ENCODE assay signal across 32 cellular contexts in genomic region chr12:71653137-71653536, GRCh38.
"Had no signal": no experiment of that assay in that cellular context is flagged by ENCODE, and none has a peak within 500 bp of the region (broad histone marks: within the 10 kb centered on the region; RNA-seq: fewer than 3 reads in every experiment).

No MANE protein-coding gene starts in this region.

- H3K27ac Mint-ChIP-seq: activated B cell treated with CpG ODN at 0.5 μM for 24 hours; activated CD4-positive, alpha-beta memory T cell treated with anti-CD3 and anti-CD28 coated beads for 36 hours; activated CD4-positive, alpha-beta T cell treated with anti-CD3 and anti-CD28 coated beads, Interleukin-2, amount 10 ng/mL, durations not matched to agents 24 days and 14 days; activated CD8-positive, alpha-beta T cell treated with anti-CD3 and anti-CD28 coated beads for 36 hours; activated naive CD4-positive, alpha-beta T cell treated with anti-CD3 and anti-CD28 coated beads, Interleukin-2, amount 10 ng/mL, durations not matched to agents 7 days and 5 days; activated naive CD4-positive, alpha-beta T cell treated with anti-CD3 and anti-CD28 coated beads, Interleukin-2, amount 50 U/mL, for 24 hours; activated naive CD8-positive, alpha-beta T cell treated with anti-CD3 and anti-CD28 coated beads for 36 hours; activated T-helper 2 cell treated with anti-CD3 and anti-CD28 coated beads, Interferon-gamma antibody, Interleukin-2, Interleukin-4, amounts not matched to agents 10 μg/mL and 5 μg/mL and 100 μg/mL, durations not matched to agents 14 hours and 24 hours and 36 hours; T-helper 2 cell treated with Interferon-gamma antibody and Interleukin-4, amounts not matched to agents 5 μg/mL and 100 μg/mL, for 36 hours had no signal

- H3K27me3 ChIP-seq: adrenal gland, body of pancreas, brain microvascular endothelial cell, breast epithelium had no signal

- H3K4me3 Mint-ChIP-seq: activated B cell treated with CpG ODN at 0.5 μM for 24 hours; activated CD4-positive, alpha-beta memory T cell treated with anti-CD3 and anti-CD28 coated beads for 36 hours; activated CD4-positive, alpha-beta T cell treated with anti-CD3 and anti-CD28 coated beads, Interleukin-2, amount 10 ng/mL, durations not matched to agents 24 days and 14 days; activated CD8-positive, alpha-beta T cell treated with anti-CD3 and anti-CD28 coated beads for 36 hours; activated naive CD4-positive, alpha-beta T cell treated with anti-CD3 and anti-CD28 coated beads, Interleukin-2, amount 10 ng/mL, durations not matched to agents 7 days and 5 days; activated naive CD4-positive, alpha-beta T cell treated with anti-CD3 and anti-CD28 coated beads, Interleukin-2, amount 50 U/mL, for 24 hours; activated naive CD8-positive, alpha-beta T cell treated with anti-CD3 and anti-CD28 coated beads for 36 hours; activated T-cell treated with anti-CD3 and anti-CD28 coated beads, Interleukin-2, amount 50 U/mL, for 24 hours; T-helper 2 cell treated with Interferon-gamma antibody and Interleukin-4, amounts not matched to agents 5 μg/mL and 100 μg/mL, for 36 hours had no signal

- H3K9me3 Mint-ChIP-seq: activated B cell treated with CpG ODN at 0.5 μM for 24 hours; activated CD4-positive, alpha-beta memory T cell treated with anti-CD3 and anti-CD28 coated beads for 36 hours; activated CD4-positive, alpha-beta T cell treated with anti-CD3 and anti-CD28 coated beads, Interleukin-2, amount 10 ng/mL, durations not matched to agents 24 days and 14 days; activated naive CD4-positive, alpha-beta T cell treated with anti-CD3 and anti-CD28 coated beads, Interleukin-2, amount 10 ng/mL, durations not matched to agents 7 days and 5 days; activated naive CD4-positive, alpha-beta T cell treated with anti-CD3 and anti-CD28 coated beads, Interleukin-2, amount 50 U/mL, for 24 hours; activated naive CD8-positive, alpha-beta T cell treated with anti-CD3 and anti-CD28 coated beads for 36 hours; activated T-cell treated with anti-CD3 and anti-CD28 coated beads, Interleukin-2, amount 50 U/mL, for 24 hours; T-helper 2 cell treated with Interferon-gamma antibody and Interleukin-4, amounts not matched to agents 5 μg/mL and 100 μg/mL, for 36 hours had no signal

- H3K36me3 ChIP-seq: breast epithelium had no signal

- ATAC-seq: activated CD8-positive, alpha-beta T cell treated with anti-CD3 and anti-CD28 coated beads for 36 hours; body of pancreas had no signal

- H3K27ac ChIP-seq: adrenal gland, body of pancreas, brain microvascular endothelial cell, breast epithelium, VCaP had no signal

- H3K9me3 ChIP-seq: adrenal gland, body of pancreas, breast epithelium had no signal

- FAIRE-seq: astrocyte, colon, TTC549 had no signal

- H3K27me3 Mint-ChIP-seq: activated B cell treated with CpG ODN at 0.5 μM for 24 hours; activated CD4-positive, alpha-beta memory T cell treated with anti-CD3 and anti-CD28 coated beads for 36 hours; activated CD4-positive, alpha-beta T cell treated with anti-CD3 and anti-CD28 coated beads, Interleukin-2, amount 10 ng/mL, durations not matched to agents 24 days and 14 days; activated CD8-positive, alpha-beta T cell treated with anti-CD3 and anti-CD28 coated beads for 36 hours; activated naive CD4-positive, alpha-beta T cell treated with anti-CD3 and anti-CD28 coated beads, Interleukin-2, amount 10 ng/mL, durations not matched to agents 7 days and 5 days; activated naive CD4-positive, alpha-beta T cell treated with anti-CD3 and anti-CD28 coated beads, Interleukin-2, amount 50 U/mL, for 24 hours; activated naive CD8-positive, alpha-beta T cell treated with anti-CD3 and anti-CD28 coated beads for 36 hours; activated T-cell treated with anti-CD3 and anti-CD28 coated beads, Interleukin-2, amount 50 U/mL, for 24 hours had no signal

- DNase-seq: activated B cell treated with CpG ODN at 0.5 μM for 24 hours; activated CD4-positive, alpha-beta memory T cell treated with anti-CD3 and anti-CD28 coated beads for 36 hours; activated CD4-positive, alpha-beta T cell treated with anti-CD3 and anti-CD28 coated beads for 4 hours; activated CD4-positive, alpha-beta T cell treated with anti-CD3 and anti-CD28 coated beads, Interleukin-2, amount 10 ng/mL, durations not matched to agents 24 days and 14 days; activated CD4-positive, alpha-beta T cell treated with anti-CD3 and anti-CD28 coated beads, Interleukin-2, amount 50 U/mL, for 1 hour; activated CD4-positive, alpha-beta T cell treated with anti-CD3 and anti-CD28 coated beads, Interleukin-2, amount 50 U/mL, for 4 hours; activated CD4-positive, CD25-positive, alpha-beta regulatory T cell treated with anti-CD3 and anti-CD28 coated beads, Interleukin-2, amount 50 U/mL, for 72 hours; activated CD8-positive, alpha-beta memory T cell treated with anti-CD3 and anti-CD28 coated beads, Interleukin-2, amount 50 U/mL, for 48 hours; activated CD8-positive, alpha-beta T cell treated with anti-CD3 and anti-CD28 coated beads for 36 hours; activated effector memory CD4-positive, alpha-beta T cell treated with Interleukin-2 at 50 U/mL for 16 hours; activated gamma-delta T cell; activated naive CD4-positive, alpha-beta T cell treated with anti-CD3 and anti-CD28 coated beads, Interleukin-2, amount 10 ng/mL, durations not matched to agents 7 days and 5 days; activated naive CD4-positive, alpha-beta T cell treated with Interleukin-2 at 50 U/mL for 16 hours; activated naive CD8-positive, alpha-beta T cell treated with anti-CD3 and anti-CD28 coated beads for 36 hours; activated T-cell treated with anti-CD3 and anti-CD28 coated beads, Interleukin-2, amount 50 U/mL, for 24 hours; activated T-cell treated with anti-CD3 and anti-CD28 coated beads, Interleukin-2, amount 50 U/mL, for 48 hours; adrenal gland; amniotic stem cell; aorta; body of pancreas; brain microvascular endothelial cell; central memory CD4-positive, alpha-beta T cell; T-helper 2 cell; T-helper 9 cell had no signal

- H3K4me3 ChIP-seq: adrenal gland, body of pancreas, breast epithelium had no signal
